17 cellular contexts compared by ENCODE assay signal in the genomic region with DNA sequence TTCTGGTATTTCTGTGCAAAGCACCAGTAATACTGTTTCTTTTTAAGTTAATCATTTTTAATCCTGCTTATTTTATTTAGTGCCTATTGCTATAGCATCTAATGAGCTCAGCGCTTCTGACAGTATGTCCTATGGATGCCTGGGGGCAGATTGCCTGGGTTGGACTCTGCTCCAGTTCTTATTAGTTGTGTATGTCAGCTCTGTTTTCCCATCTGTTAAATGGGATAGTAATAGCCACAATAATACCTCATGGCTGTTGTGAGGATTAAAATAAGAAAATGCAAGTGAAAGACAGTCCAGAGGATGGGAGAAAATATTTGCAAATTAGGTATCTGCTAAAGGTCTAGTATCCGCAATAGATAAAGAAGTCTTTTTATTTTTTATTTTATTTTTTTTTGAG.
DNase-seq lines count a peak whose midpoint lies in the region; ATAC-seq and TF ChIP-seq lines count a peak whose summit lies in the region.
"Had no signal": no experiment of that assay in that cellular context is flagged by ENCODE, and none has a peak within 500 bp of the region (broad histone marks: within the 10 kb centered on the region; RNA-seq: fewer than 3 reads in every experiment).

No MANE protein-coding gene starts in this region.

- DNase-seq in natural killer cell (no peak), WTC11 (ENCODE audit: low spot score) (no peak), immature natural killer cell (no peak), Ammon's horn (ENCODE audit: low spot score) (no peak)
- DNase-seq in natural killer cell treated with Interleukin-12 subunit alpha and Interleukin-12 subunit beta and Interleukin-15 and Interleukin-18, amount 100 ng/mL, for 72 hours (ENCODE audit: low spot score): no peak
- DNase-seq: ACHN; CD4-positive, alpha-beta memory T cell; DMS153; DMS79; GDM1; GM23248; H7; HFFc6 had no signal

- TF ChIP-seq CTCF in natural killer cell (IDR thresholded peaks at IDR 0.05): no peak
- TF ChIP-seq CTCF in WTC11 (IDR thresholded peaks at IDR 0.05): no peak

- intact Hi-C loops in natural killer cell (cut with micrococcal nuclease): no loop called here

- POLR2A ChIA-PET in WTC11 (lab: Charles Lee): no interaction called here

- H3K36me3 Mint-ChIP-seq in natural killer cell (no peaks in the 10 kb centered on the region), WTC11 (peaks cover 21% of the 10 kb centered on the region), immature natural killer cell (peaks cover 0 to 17% (median 0%) of the 10 kb centered on the region in 3 donors)
- H3K36me3 Mint-ChIP-seq in natural killer cell treated with Interleukin-12 subunit alpha and Interleukin-12 subunit beta and Interleukin-15 and Interleukin-18, amount 100 ng/mL, for 72 hours: peaks cover 4% of the 10 kb centered on the region

- H3K4me3 Mint-ChIP-seq in natural killer cell (no peak overlapping the region), WTC11 (no peak overlapping the region), immature natural killer cell (peak overlapping the region in 1 of 5 donors; percentile 43)
- H3K4me3 Mint-ChIP-seq in natural killer cell treated with Interleukin-12 subunit alpha and Interleukin-12 subunit beta and Interleukin-15 and Interleukin-18, amount 100 ng/mL, for 72 hours: no peak overlapping the region
- H3K4me3 Mint-ChIP-seq: CD14-positive monocyte, HFFc6 had no signal

- no peak for ATAC-seq in natural killer cell
- no peak for ATAC-seq in natural killer cell treated with Interleukin-12 subunit alpha and Interleukin-12 subunit beta and Interleukin-15 and Interleukin-18, amount 100 ng/mL, for 72 hours
- no peak for ATAC-seq in WTC11
- ATAC-seq in HG02938 (IDR thresholded peaks at IDR 0.05; ENCODE audit: unreplicated experiment): no peak
- ATAC-seq in HG03571 (IDR thresholded peaks at IDR 0.05; ENCODE audit: unreplicated experiment): no peak
- ATAC-seq: HCT116 had no signal

- CTCF ChIA-PET in WTC11 (lab: Charles Lee): no interaction called here

- H3K27ac Mint-ChIP-seq in natural killer cell (peak overlapping the region; percentile 71), WTC11 (peak overlapping the region; percentile 32; the same call in 1 of the 2 replicates), immature natural killer cell (peak overlapping the region; percentile 32 to 87 (median 82))
- no peak overlapping the region for H3K27ac Mint-ChIP-seq in natural killer cell treated with Interleukin-12 subunit alpha and Interleukin-12 subunit beta and Interleukin-15 and Interleukin-18, amount 100 ng/mL, for 72 hours
- H3K27ac Mint-ChIP-seq: HFFc6 had no signal

- H3K4me1 Mint-ChIP-seq in natural killer cell: peaks cover 62 to 70% of the 10 kb centered on the region in 2 donors
- peaks cover 40 to 45% of the 10 kb centered on the region in 2 donors for H3K4me1 Mint-ChIP-seq in natural killer cell treated with Interleukin-12 subunit alpha and Interleukin-12 subunit beta and Interleukin-15 and Interleukin-18, amount 100 ng/mL, for 72 hours (ENCODE audit: low read depth in 2 of 2)
- H3K4me1 Mint-ChIP-seq in WTC11: peaks cover 9% of the 10 kb centered on the region
- H3K4me1 Mint-ChIP-seq in immature natural killer cell: peaks cover 79 to 83% of the 10 kb centered on the region in 2 donors

- H3K9me3 Mint-ChIP-seq in natural killer cell (no peaks in the 10 kb centered on the region), WTC11 (peaks cover 22% of the 10 kb centered on the region), immature natural killer cell (no peaks in the 10 kb centered on the region)
- no peaks in the 10 kb centered on the region for H3K9me3 Mint-ChIP-seq in natural killer cell treated with Interleukin-12 subunit alpha and Interleukin-12 subunit beta and Interleukin-15 and Interleukin-18, amount 100 ng/mL, for 72 hours
- H3K9me3 Mint-ChIP-seq: CD4-positive, alpha-beta memory T cell; HFFc6 had no signal

- H3K27me3 Mint-ChIP-seq in natural killer cell (ENCODE audit: low read depth in 2 of 2) (no peaks in the 10 kb centered on the region), WTC11 (ENCODE audit: low read depth) (no peaks in the 10 kb centered on the region), immature natural killer cell (ENCODE audit: low read depth in 3 of 3) (no peaks in the 10 kb centered on the region)
- no peaks in the 10 kb centered on the region for H3K27me3 Mint-ChIP-seq in natural killer cell treated with Interleukin-12 subunit alpha and Interleukin-12 subunit beta and Interleukin-15 and Interleukin-18, amount 100 ng/mL, for 72 hours
- H3K27me3 Mint-ChIP-seq: CD4-positive, alpha-beta memory T cell had no signal

TF ChIP-seq in WTC11, 78 proteins besides CTCF, POLR2A, EP300 and RAD21 (continues in another document):
- TF ChIP-seq ZBTB21 (CRISPR knock-in tag; IDR thresholded peaks at IDR 0.05; ENCODE audit: borderline replicate concordance): no peak
- TF ChIP-seq NFYB (CRISPR knock-in tag; conservative IDR thresholded peaks at IDR 0.05; ENCODE audit: low read depth): no peak
- TF ChIP-seq ETV6 (CRISPR knock-in tag; IDR thresholded peaks at IDR 0.05): no peak
- TF ChIP-seq CBFB (CRISPR knock-in tag; IDR thresholded peaks at IDR 0.05; ENCODE audit: low read depth): no peak
- TF ChIP-seq, protein P1, sequence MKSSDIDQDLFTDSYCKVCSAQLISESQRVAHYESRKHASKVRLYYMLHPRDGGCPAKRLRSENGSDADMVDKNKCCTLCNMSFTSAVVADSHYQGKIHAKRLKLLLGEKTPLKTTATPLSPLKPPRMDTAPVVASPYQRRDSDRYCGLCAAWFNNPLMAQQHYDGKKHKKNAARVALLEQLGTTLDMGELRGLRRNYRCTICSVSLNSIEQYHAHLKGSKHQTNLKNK (CRISPR knock-in tag; IDR thresholded peaks at IDR 0.05): no peak
- TF ChIP-seq, protein P2, sequence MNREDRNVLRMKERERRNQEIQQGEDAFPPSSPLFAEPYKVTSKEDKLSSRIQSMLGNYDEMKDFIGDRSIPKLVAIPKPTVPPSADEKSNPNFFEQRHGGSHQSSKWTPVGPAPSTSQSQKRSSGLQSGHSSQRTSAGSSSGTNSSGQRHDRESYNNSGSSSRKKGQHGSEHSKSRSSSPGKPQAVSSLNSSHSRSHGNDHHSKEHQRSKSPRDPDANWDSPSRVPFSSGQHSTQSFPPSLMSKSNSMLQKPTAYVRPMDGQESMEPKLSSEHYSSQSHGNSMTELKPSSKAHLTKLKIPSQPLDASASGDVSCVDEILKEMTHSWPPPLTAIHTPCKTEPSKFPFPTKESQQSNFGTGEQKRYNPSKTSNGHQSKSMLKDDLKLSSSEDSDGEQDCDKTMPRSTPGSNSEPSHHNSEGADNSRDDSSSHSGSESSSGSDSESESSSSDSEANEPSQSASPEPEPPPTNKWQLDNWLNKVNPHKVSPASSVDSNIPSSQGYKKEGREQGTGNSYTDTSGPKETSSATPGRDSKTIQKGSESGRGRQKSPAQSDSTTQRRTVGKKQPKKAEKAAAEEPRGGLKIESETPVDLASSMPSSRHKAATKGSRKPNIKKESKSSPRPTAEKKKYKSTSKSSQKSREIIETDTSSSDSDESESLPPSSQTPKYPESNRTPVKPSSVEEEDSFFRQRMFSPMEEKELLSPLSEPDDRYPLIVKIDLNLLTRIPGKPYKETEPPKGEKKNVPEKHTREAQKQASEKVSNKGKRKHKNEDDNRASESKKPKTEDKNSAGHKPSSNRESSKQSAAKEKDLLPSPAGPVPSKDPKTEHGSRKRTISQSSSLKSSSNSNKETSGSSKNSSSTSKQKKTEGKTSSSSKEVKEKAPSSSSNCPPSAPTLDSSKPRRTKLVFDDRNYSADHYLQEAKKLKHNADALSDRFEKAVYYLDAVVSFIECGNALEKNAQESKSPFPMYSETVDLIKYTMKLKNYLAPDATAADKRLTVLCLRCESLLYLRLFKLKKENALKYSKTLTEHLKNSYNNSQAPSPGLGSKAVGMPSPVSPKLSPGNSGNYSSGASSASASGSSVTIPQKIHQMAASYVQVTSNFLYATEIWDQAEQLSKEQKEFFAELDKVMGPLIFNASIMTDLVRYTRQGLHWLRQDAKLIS (CRISPR knock-in tag; IDR thresholded peaks at IDR 0.05; ENCODE audit: borderline replicate concordance): no peak
- TF ChIP-seq GRHL2 (CRISPR knock-in tag; IDR thresholded peaks at IDR 0.05; ENCODE audit: insufficient replicate concordance, severe bottlenecking): no peak
- no peak for TF ChIP-seq JUN (CRISPR knock-in tag; IDR thresholded peaks at IDR 0.05)
- TF ChIP-seq, protein P3, sequence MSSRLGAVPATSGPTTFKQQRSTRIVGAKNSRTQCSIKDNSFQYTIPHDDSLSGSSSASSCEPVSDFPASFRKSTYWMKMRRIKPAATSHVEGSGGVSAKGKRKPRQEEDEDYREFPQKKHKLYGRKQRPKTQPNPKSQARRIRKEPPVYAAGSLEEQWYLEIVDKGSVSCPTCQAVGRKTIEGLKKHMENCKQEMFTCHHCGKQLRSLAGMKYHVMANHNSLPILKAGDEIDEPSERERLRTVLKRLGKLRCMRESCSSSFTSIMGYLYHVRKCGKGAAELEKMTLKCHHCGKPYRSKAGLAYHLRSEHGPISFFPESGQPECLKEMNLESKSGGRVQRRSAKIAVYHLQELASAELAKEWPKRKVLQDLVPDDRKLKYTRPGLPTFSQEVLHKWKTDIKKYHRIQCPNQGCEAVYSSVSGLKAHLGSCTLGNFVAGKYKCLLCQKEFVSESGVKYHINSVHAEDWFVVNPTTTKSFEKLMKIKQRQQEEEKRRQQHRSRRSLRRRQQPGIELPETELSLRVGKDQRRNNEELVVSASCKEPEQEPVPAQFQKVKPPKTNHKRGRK (CRISPR knock-in tag; IDR thresholded peaks at IDR 0.05; ENCODE audit: borderline replicate concordance): no peak
- TF ChIP-seq ZNF671 (CRISPR knock-in tag; IDR thresholded peaks at IDR 0.05): no peak
- TF ChIP-seq, protein P4, sequence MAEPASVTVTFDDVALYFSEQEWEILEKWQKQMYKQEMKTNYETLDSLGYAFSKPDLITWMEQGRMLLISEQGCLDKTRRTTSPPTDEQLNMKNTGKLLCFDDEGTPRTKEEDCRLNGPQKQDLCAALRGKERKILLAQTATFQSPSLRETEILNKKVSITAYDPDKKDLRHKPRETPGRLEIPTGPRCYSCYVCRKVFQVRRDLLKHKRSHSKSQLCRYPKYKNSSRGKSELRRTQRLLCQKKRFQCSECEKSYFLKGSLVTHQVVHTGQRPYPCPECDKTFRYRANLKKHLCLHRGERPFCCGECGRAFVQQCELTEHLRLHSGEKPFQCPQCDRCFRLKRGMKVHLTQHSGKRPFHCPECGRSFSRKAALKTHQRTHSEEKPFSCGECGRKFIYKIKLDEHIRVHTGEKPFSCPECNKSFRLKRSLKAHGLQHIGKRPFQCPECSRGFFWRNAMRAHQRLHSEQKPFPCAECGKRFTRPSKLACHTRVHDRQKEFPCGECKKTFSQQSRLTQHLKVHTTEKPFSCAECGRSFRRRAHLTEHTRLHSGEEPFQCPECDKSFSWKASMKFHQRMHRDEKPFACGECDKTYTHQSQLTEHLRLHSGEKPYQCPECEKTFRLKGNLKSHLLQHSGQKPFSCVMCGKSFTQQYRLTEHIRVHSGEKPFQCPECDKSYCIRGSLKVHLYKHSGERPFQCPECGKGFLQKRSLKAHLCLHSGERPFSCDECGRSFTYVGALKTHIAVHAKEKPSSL (CRISPR knock-in tag; conservative IDR thresholded peaks at IDR 0.05): no peak
- no peak for TF ChIP-seq ZNF219 (CRISPR knock-in tag; IDR thresholded peaks at IDR 0.05; ENCODE audit: borderline replicate concordance)

Comparison
In these comparisons a context has a peak if more than half of its experiments do, and no peak if none do; other contexts are left out.
1. H3K27ac Mint-ChIP-seq: peak in natural killer cell (2 of 2), WTC11 (single experiment) and immature natural killer cell (6 of 6); none in natural killer cell treated with Interleukin-12 subunit alpha and Interleukin-12 subunit beta and Interleukin-15 and Interleukin-18, amount 100 ng/mL, for 72 hours (0 of 2).